ENCODE assay signal across 16 cellular contexts in the genomic region with DNA sequence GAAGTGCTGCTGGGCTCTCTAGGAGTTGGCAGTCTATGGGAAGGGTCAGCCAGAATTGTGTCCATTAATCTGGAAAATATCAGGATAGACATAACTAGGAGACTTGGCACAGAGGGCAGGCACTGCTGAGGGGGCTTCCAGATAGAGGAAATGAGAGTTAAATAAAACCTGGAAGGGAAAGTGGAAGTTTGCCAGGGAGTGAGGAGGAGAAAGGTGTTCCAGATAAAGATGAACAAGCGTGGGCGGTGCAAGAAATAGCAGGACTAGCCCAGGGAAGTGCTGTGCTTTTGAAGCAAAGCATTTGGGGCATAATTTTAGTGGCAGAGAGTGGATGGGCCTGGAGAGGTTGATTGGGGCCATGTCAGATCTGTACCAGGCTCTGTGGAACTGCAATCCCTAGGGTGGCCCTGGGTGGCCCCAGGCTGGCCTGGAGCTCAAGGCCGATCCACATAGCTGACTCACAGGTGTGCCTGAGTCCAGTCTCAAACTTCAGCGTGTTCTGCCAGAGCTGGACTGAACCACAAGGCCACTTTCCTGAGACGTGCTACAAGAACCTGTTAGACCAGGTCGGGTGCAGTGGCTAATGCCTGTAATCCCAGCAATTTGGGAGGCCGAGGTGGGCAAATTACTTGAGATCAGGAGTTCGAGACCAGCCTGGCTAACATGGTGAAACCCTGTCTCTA. TPM values are rescaled to one million over a fixed set of nuclear protein-coding genes. Genes with fewer than 3 reads are reported as not detected.
DNase-seq lines count a peak whose midpoint lies in the region; ATAC-seq and TF ChIP-seq lines count a peak whose summit lies in the region.
"Had no signal": no experiment of that assay in that cellular context is flagged by ENCODE, and none has a peak within 500 bp of the region (broad histone marks: within the 10 kb centered on the region; RNA-seq: fewer than 3 reads in every experiment).

No MANE protein-coding gene starts in this region.

- no peaks in the 10 kb centered on the region for H3K36me3 ChIP-seq in cardiac muscle cell
- H3K36me3 ChIP-seq in lung (ENCODE audit: control insufficient read depth in 2 of 2, insufficient read depth in 2 of 2, low read length in 2 of 2), result peaks cover 0 to 8% of the 10 kb centered on the region in 2 donors
- H3K36me3 ChIP-seq in osteoblast (ENCODE audit: insufficient read depth, low read length), result no peaks in the 10 kb centered on the region

- H3K4me3 ChIP-seq in cardiac muscle cell (no peak overlapping the region), lung (no peak overlapping the region), osteoblast (ENCODE audit: insufficient read depth, low read length) (no peak overlapping the region)
- H3K4me3 ChIP-seq: coronary artery, left ventricle myocardium inferior had no signal

- no peaks in the 10 kb centered on the region for H3K9me3 Mint-ChIP-seq in activated naive CD8-positive, alpha-beta T cell treated with anti-CD3 and anti-CD28 coated beads for 36 hours

- H3K4me1 Mint-ChIP-seq in activated naive CD8-positive, alpha-beta T cell treated with anti-CD3 and anti-CD28 coated beads for 36 hours, result peaks cover 23% of the 10 kb centered on the region

- TF ChIP-seq CTCF in cardiac muscle cell (IDR thresholded peaks at IDR 0.05; ENCODE audit: low read depth, low read length) (no peak), lung (IDR thresholded peaks at IDR 0.05; ENCODE audit: control extremely low read depth, extremely low read depth) (no peak), osteoblast (IDR thresholded peaks at IDR 0.05; ENCODE audit: extremely low read depth, low read depth, low read length) (no peak)

- H3K4me1 ChIP-seq in cardiac muscle cell (ENCODE audit: low read depth) (no peaks in the 10 kb centered on the region), lung (ENCODE audit: control insufficient read depth in 2 of 2, insufficient read depth in 2 of 2, low read length in 2 of 2) (peaks cover 2 to 4% of the 10 kb centered on the region in 2 donors), osteoblast (ENCODE audit: insufficient read depth, low read length) (peaks cover 26% of the 10 kb centered on the region)
- H3K4me1 ChIP-seq: left ventricle myocardium inferior had no signal

- H4K20me1 ChIP-seq in osteoblast (ENCODE audit: insufficient read depth, low read length), result no peaks in the 10 kb centered on the region

- H3K9me3 ChIP-seq in cardiac muscle cell (ENCODE audit: low read depth) (no peaks in the 10 kb centered on the region), lung (ENCODE audit: control insufficient read depth in 2 of 2, insufficient read depth in 1 of 2, low read length in 1 of 2) (no peaks in the 10 kb centered on the region), osteoblast (ENCODE audit: low read depth, low read length) (no peaks in the 10 kb centered on the region)
- H3K9me3 ChIP-seq: left ventricle myocardium inferior had no signal

- peak overlapping the region; percentile 17 for H3K27ac Mint-ChIP-seq in activated naive CD8-positive, alpha-beta T cell treated with anti-CD3 and anti-CD28 coated beads for 36 hours

- H3K36me3 Mint-ChIP-seq in activated naive CD8-positive, alpha-beta T cell treated with anti-CD3 and anti-CD28 coated beads for 36 hours, result peaks cover 59% of the 10 kb centered on the region

- intact Hi-C loops in cardiac septum (cut with DNase I), result no loop called here

- no peaks in the 10 kb centered on the region for H3K79me2 ChIP-seq in osteoblast (ENCODE audit: insufficient read depth, low read length)
- H3K79me2 ChIP-seq: parathyroid adenoma had no signal

- H3K27ac ChIP-seq in cardiac muscle cell (peak overlapping the region; percentile 18), lung (ENCODE audit: low read depth in 1 of 2, low read length in 1 of 2) (peak overlapping the region in 1 of 2 donors; percentile 33), osteoblast (ENCODE audit: low read depth, low read length) (no peak overlapping the region)
- H3K27ac ChIP-seq: coronary artery, left ventricle myocardium inferior, parathyroid adenoma had no signal

- 79 to 92% methylated on average over 8 of the region's 8 CpGs for WGBS in lung, 2 donors

- peak; percentile 42 for ATAC-seq in lung (ENCODE audit: insufficient read depth, low FRiP score)
- ATAC-seq in GM18873 (IDR thresholded peaks at IDR 0.05; ENCODE audit: low FRiP score, unreplicated experiment), result no peak
- no peak for ATAC-seq in HG02884 (IDR thresholded peaks at IDR 0.05; ENCODE audit: unreplicated experiment)

- no peak overlapping the region for H3K4me2 ChIP-seq in osteoblast (ENCODE audit: insufficient read depth, low read length)

- no peak overlapping the region for H3K4me3 Mint-ChIP-seq in activated naive CD8-positive, alpha-beta T cell treated with anti-CD3 and anti-CD28 coated beads for 36 hours

- H2AFZ ChIP-seq in osteoblast (ENCODE audit: low read length), result no peak overlapping the region
- H2AFZ ChIP-seq: parathyroid adenoma had no signal

- no peak for DNase-seq in cardiac muscle cell (ENCODE audit: low read depth in 1 of 2, low spot score in 1 of 2)
- DNase-seq in cardiac septum (ENCODE audit: low spot score), result no peak
- DNase-seq in activated naive CD8-positive, alpha-beta T cell treated with anti-CD3 and anti-CD28 coated beads for 36 hours, result no peak
- peak; percentile 36 for DNase-seq in lung (ENCODE audit: low spot score)
- DNase-seq in GOT3 (lab: John Stamatoyannopoulos, UW), result no peak
- DNase-seq in osteoblast (ENCODE audit: insufficient read length, low spot score, missing footprints), result no peak
- DNase-seq: activated effector memory CD4-positive, alpha-beta T cell treated with Interleukin-2 at 50 U/mL for 16 hours; AML-193; foreskin melanocyte; left ventricle myocardium inferior; NCI-H187 treated with DMSO at 0.1 percent for 48 hours; stimulated activated CD4-positive, alpha-beta T cell treated with anti-CD3 and anti-CD28 coated beads, Interleukin-4, amount 100 ng/mL, for 24 hours had no signal

- H3K27me3 ChIP-seq in cardiac muscle cell, result no peaks in the 10 kb centered on the region
- no peaks in the 10 kb centered on the region for H3K27me3 ChIP-seq in lung (ENCODE audit: control insufficient read depth, insufficient read depth)
- no peaks in the 10 kb centered on the region for H3K27me3 ChIP-seq in osteoblast (ENCODE audit: insufficient read depth, low read length)

- no peaks in the 10 kb centered on the region for H3K27me3 Mint-ChIP-seq in activated naive CD8-positive, alpha-beta T cell treated with anti-CD3 and anti-CD28 coated beads for 36 hours

RNA-seq across cellular contexts. Expression of a gene that starts 26.9 kb away (rescaled TPM):
- total RNA-seq in cardiac muscle cell (46.0 and 60.9 TPM in 2 replicates), cardiac septum (8.5 TPM), lung (10 to 100 TPM; 18.3 to 25.5 TPM), osteoblast (50.7 and 54.2 TPM in 2 replicates)
- polyA plus RNA-seq in cardiac muscle cell (47.4 and 50.4 TPM in 2 replicates), lung (1 to 10 TPM; 7.6 to 9.9 TPM)
- 10 to 100 TPM; 42.0 to 42.2 TPM for total RNA-seq in activated naive CD8-positive, alpha-beta T cell treated with anti-CD3 and anti-CD28 coated beads for 36 hours

RNA-seq across cellular contexts. Expression of a gene that starts 58.4 kb away (rescaled TPM):
- 79.6 and 118 TPM in 2 replicates for total RNA-seq in cardiac muscle cell
- 136 and 179 TPM in 2 replicates for polyA plus RNA-seq in cardiac muscle cell
- total RNA-seq in cardiac septum, result 55.0 TPM
- 100 to 1,000 TPM; 381 to 392 TPM for total RNA-seq in activated naive CD8-positive, alpha-beta T cell treated with anti-CD3 and anti-CD28 coated beads for 36 hours
- 100 to 1,000 TPM in 1 of 2 donors, 10 to 100 TPM in 1; 95.1 to 108 TPM for total RNA-seq in lung
- polyA plus RNA-seq in lung, result 100 to 1,000 TPM; 151 to 155 TPM
- 46.3 and 48.1 TPM in 2 replicates for total RNA-seq in osteoblast
